8 cellular contexts compared by ENCODE assay signal in genomic region chr3:107247116-107247515, GRCh38.
"Had no signal": no experiment of that assay in that cellular context is flagged by ENCODE, and none has a peak within 500 bp of the region (broad histone marks: within the 10 kb centered on the region; RNA-seq: fewer than 3 reads in every experiment).

No MANE protein-coding gene starts in this region.

- FAIRE-seq: G401.6, GM12878, GM12891, GM12892, GM18507, GM19239 had no signal

- DNase-seq: GDM1, GF-D8 had no signal

- ATAC-seq: GM12878 had no signal

- H3K4me3 ChIP-seq: GM12878 had no signal
